In genomic region chr9:1427856-1428255, GRCh38 we compare ENCODE assay signal across 34 cellular contexts.
"Had no signal": no experiment of that assay in that cellular context is flagged by ENCODE, and none has a peak within 500 bp of the region (broad histone marks: within the 10 kb centered on the region; RNA-seq: fewer than 3 reads in every experiment).

No MANE protein-coding gene starts in this region.

- H3K27me3 ChIP-seq: MG63 had no signal

- H3K27ac ChIP-seq: KMS-11 had no signal

- H3K4me3 ChIP-seq: MG63 had no signal

- H3K9me3 ChIP-seq: MG63 had no signal

- DNase-seq: Karpas-422, Kasumi-1, KG1, MG63, MM.1S, MV-4-11, NCI-H1048, NCI-H1092, NCI-H1092 treated with DMSO at 0.1 percent for 48 hours, NCI-H1105, NCI-H1105 treated with DMSO at 0.1 percent for 48 hours, NCI-H1417, NCI-H1417 treated with DMSO at 0.1 percent for 48 hours, NCI-H1436, NCI-H1436 treated with DMSO at 0.1 percent for 48 hours, NCI-H146, NCI-H1694, NCI-H1694 treated with DMSO at 0.1 percent for 48 hours, NCI-H187, NCI-H187 treated with DMSO at 0.1 percent for 48 hours, NCI-H1930, NCI-H2029, NCI-H2029 treated with DMSO at 0.1 percent for 48 hours, NCI-H2081, NCI-H2081 treated with DMSO at 0.1 percent for 48 hours, NCI-H2107, NCI-H2171, NCI-H2171 treated with DMSO at 0.1 percent for 48 hours, NCI-H2227 treated with DMSO at 0.1 percent for 48 hours, NCI-H226, NCI-H345, NCI-H446, NCI-H446 treated with DMSO at 0.1 percent for 48 hours had no signal

- H3K36me3 ChIP-seq: MG63 had no signal

- H3K9ac ChIP-seq: KMS-11 had no signal
